8 cellular contexts compared by ENCODE assay signal in genomic region chrX:103310592-103311400, GRCh38. TPM values are rescaled to one million over a fixed set of nuclear protein-coding genes. Genes with fewer than 3 reads are reported as not detected.
DNase-seq lines count a peak whose midpoint lies in the region; ATAC-seq, FAIRE-seq and TF ChIP-seq lines count a peak whose summit lies in the region.

Gene BEX2 (minus strand): TSS chrX:103310990. CDS start chrX:103309976, 1,014 bp downstream.

- in situ Hi-C loops in Panc1 (cut with HindIII; ENCODE audit: low pct_unique_long_range_greater_than_20kb, low sequenced_read_pairs) = no loop called here

- H3K4me1 ChIP-seq in Panc1 (ENCODE audit: control insufficient read depth, insufficient read depth, low read length) = peaks cover 2% of the 10 kb centered on the region; the same call in 1 of the 2 replicates
- H3K4me1 ChIP-seq in pancreas = no peaks in the 10 kb centered on the region
- H3K4me1 ChIP-seq in thoracic aorta (ENCODE audit: control insufficient read depth in 1 of 2, low read depth in 2 of 2) = peaks cover 0 to 6% of the 10 kb centered on the region in 2 donors

- POLR2A ChIA-PET in Panc1 (lab: Charles Lee) = no interaction called here

- H3K27me3 ChIP-seq in Panc1 (ENCODE audit: control insufficient read depth, insufficient read depth, low read length) (peaks cover 12% of the 10 kb centered on the region), pancreas (peaks cover 0 to 13% (median 2%) of the 10 kb centered on the region in 4 donors), thoracic aorta (replicated peaks; ENCODE audit: insufficient read depth) (no peaks in the 10 kb centered on the region)

- no TSS peak for BruUV-seq in Panc1 (replicated peaks; lab: Mats Ljungman, UMichigan)

- no peak for FAIRE-seq in pancreas (lab: Jason Lieb, UNC)

- DNase-seq in Panc1 (ENCODE audit: low read depth, low spot score) (peak; percentile 12), head of caudate nucleus (peak; percentile 81 to 96 (median 88)), pancreas (peak; percentile 85 to 93 (median 87)), thoracic aorta (ENCODE audit: low spot score) (peak; percentile 6)
- DNase-seq in activated naive CD4-positive, alpha-beta T cell treated with Interleukin-2 at 50 U/mL for 16 hours = peak; percentile 86

- H3K36me3 ChIP-seq in Panc1 (ENCODE audit: control insufficient read depth, insufficient read depth, low read length) (no peaks in the 10 kb centered on the region), pancreas (no peaks in the 10 kb centered on the region), thoracic aorta (no peaks in the 10 kb centered on the region)

- intact Hi-C loops in Panc1 (cut with micrococcal nuclease; ENCODE audit: unreplicated experiment) = no loop called here
- intact Hi-C loops in head of caudate nucleus (cut with DNase I) = no loop called here
- intact Hi-C loops in pancreas (cut with DNase I) = no loop called here

- TF ChIP-seq CTCF in C4-2B (conservative IDR thresholded peaks at IDR 0.05) = no peak
- TF ChIP-seq CTCF in Panc1 (IDR thresholded peaks at IDR 0.05) = no peak
- TF ChIP-seq CTCF in pancreas (IDR thresholded peaks at IDR 0.05) = no peak
- no peak for TF ChIP-seq CTCF in thoracic aorta (IDR thresholded peaks at IDR 0.05)

- H3K9me3 ChIP-seq in Panc1 (ENCODE audit: control insufficient read depth, insufficient read depth, low read depth, low read length) (no peaks in the 10 kb centered on the region), pancreas (no peaks in the 10 kb centered on the region), thoracic aorta (no peaks in the 10 kb centered on the region)

- H3K4me3 ChIP-seq in Panc1 (ENCODE audit: low read depth in 2 of 2, low read length in 2 of 2) (peak within 1 kb of the TSS; percentile 53 to 71), pancreas (peak within 1 kb of the TSS; percentile 14 to 62 (median 44)), thoracic aorta (peak within 1 kb of the TSS; percentile 68)

- ATAC-seq in GM19395 (IDR thresholded peaks at IDR 0.05; ENCODE audit: unreplicated experiment) (peak; percentile 97), HG03565 (IDR thresholded peaks at IDR 0.05; ENCODE audit: unreplicated experiment) (peak; percentile 92), Panc1 (peak; percentile 96), pancreas (peak; percentile 100), thoracic aorta (ENCODE audit: insufficient number of reproducible peaks, low FRiP score, low read depth) (no peak)

- CTCF ChIA-PET in Panc1 (lab: Charles Lee) = no interaction called here

- H3K27ac ChIP-seq in C4-2B (peak within 1 kb of the TSS; percentile 68), Panc1 (ENCODE audit: low read length) (no peak within 1 kb of the TSS), pancreas (peak within 1 kb of the TSS in 1 of 4 donors; percentile 35), thoracic aorta (no peak within 1 kb of the TSS)

- WGBS in pancreas, 2 donors = 1 to 29% methylated on average over 49 to 51 of the region's 51 CpGs

RNA-seq across cellular contexts. Expression of gene BEX2, which starts in this region (rescaled TPM):
- 9.1 TPM for total RNA-seq in Panc1 (2021; ENCODE audit: unreplicated experiment)
- 8.6 TPM for polyA plus RNA-seq in Panc1 (2012; ENCODE audit: insufficient read length)
- total RNA-seq in pancreas = 10 to 100 TPM; 11.2 to 19.0 (median 13.8) TPM
- 100 to 1,000 TPM in 1 of 2 donors, 10 to 100 TPM in 1; 24.0 to 113 TPM for polyA plus RNA-seq in pancreas
- total RNA-seq in thoracic aorta = 1 to 10 TPM in 1 of 2 donors, not detected in 1; 5.9 TPM

Comparison
In these comparisons a context has a peak if more than half of its experiments do, and no peak if none do; other contexts are left out.
1. DNase-seq: peak in every context shown above with its lines; median percentile 88 in head of caudate nucleus; 87 in pancreas; 86 in activated naive CD4-positive, alpha-beta T cell treated with Interleukin-2 at 50 U/mL for 16 hours; 12 in Panc1; 6 in thoracic aorta.